In genomic region chr4:127623755-127624087, GRCh38 we compare ENCODE assay signal across 9 cellular contexts. TPM values are rescaled to one million over a fixed set of nuclear protein-coding genes. Genes with fewer than 3 reads are reported as not detected.
DNase-seq lines count a peak whose midpoint lies in the region; ATAC-seq and TF ChIP-seq lines count a peak whose summit lies in the region.
"Had no signal": no experiment of that assay in that cellular context is flagged by ENCODE, and none has a peak within 500 bp of the region (broad histone marks: within the 10 kb centered on the region; RNA-seq: fewer than 3 reads in every experiment).

No MANE protein-coding gene starts in this region.

- H3K4me1 ChIP-seq in lower lobe of right lung = peaks cover 12% of the 10 kb centered on the region
- peaks cover 0 to 6% (median 0%) of the 10 kb centered on the region in 4 donors for H3K4me1 ChIP-seq in tibial nerve

- peak overlapping the region; percentile 58 to 62 for H3K4me3 ChIP-seq in cardiac fibroblast (replicated peaks in 1 of 2; ENCODE audit: low read depth in 2 of 2, low read length in 2 of 2)
- H3K4me3 ChIP-seq in lower lobe of right lung = peak overlapping the region; percentile 66
- H3K4me3 ChIP-seq in tibial nerve = peak overlapping the region; percentile 42 to 90 (median 59)

- H3K9me3 Mint-ChIP-seq in activated T-cell treated with anti-CD3 and anti-CD28 coated beads, Interleukin-2, amount 50 U/mL, for 24 hours = peaks cover under 1% of the 10 kb centered on the region

- no peak for DNase-seq in activated T-cell treated with anti-CD3 and anti-CD28 coated beads, Interleukin-2, amount 50 U/mL, for 24 hours
- DNase-seq in activated T-cell treated with anti-CD3 and anti-CD28 coated beads for 4 hours (no peak), cardiac fibroblast (ENCODE audit: low read depth in 2 of 2) (peak; percentile 27 to 34), lower lobe of right lung (no peak), tibial nerve (ENCODE audit: low spot score in 2 of 2) (no peak), SKM-1 treated with dmso at 0.1 percent for 144 hours (lab: John Stamatoyannopoulos, UW; ENCODE audit: unreplicated experiment) (no peak), pons (ENCODE audit: low spot score) (no peak)
- DNase-seq: activated B cell treated with CpG ODN at 0.5 μM for 24 hours had no signal

- no peak overlapping the region for H3K27ac Mint-ChIP-seq in activated T-cell treated with anti-CD3 and anti-CD28 coated beads, Interleukin-2, amount 50 U/mL, for 24 hours
- H3K27ac Mint-ChIP-seq: activated B cell treated with CpG ODN at 0.5 μM for 24 hours had no signal

- no peaks in the 10 kb centered on the region for H3K36me3 Mint-ChIP-seq in activated T-cell treated with anti-CD3 and anti-CD28 coated beads, Interleukin-2, amount 50 U/mL, for 24 hours (ENCODE audit: low read depth)

- H3K27ac ChIP-seq in lower lobe of right lung (peak overlapping the region; percentile 53), tibial nerve (peak overlapping the region; percentile 48 to 89 (median 78))

- peak overlapping the region; percentile 62 for H3K4me3 Mint-ChIP-seq in activated T-cell treated with anti-CD3 and anti-CD28 coated beads, Interleukin-2, amount 50 U/mL, for 24 hours
- H3K4me3 Mint-ChIP-seq: activated B cell treated with CpG ODN at 0.5 μM for 24 hours had no signal

- H3K9me3 ChIP-seq in lower lobe of right lung (no peaks in the 10 kb centered on the region), tibial nerve (no peaks in the 10 kb centered on the region)

- ATAC-seq in lower lobe of right lung (peak in 1 of 2 donors; percentile 45), HG02852 (IDR thresholded peaks at IDR 0.05; ENCODE audit: unreplicated experiment) (no peak)

- peaks cover 6% of the 10 kb centered on the region for H3K4me1 Mint-ChIP-seq in activated T-cell treated with anti-CD3 and anti-CD28 coated beads, Interleukin-2, amount 50 U/mL, for 24 hours (ENCODE audit: low read depth)

- peaks cover 68% of the 10 kb centered on the region for H3K27me3 Mint-ChIP-seq in activated T-cell treated with anti-CD3 and anti-CD28 coated beads, Interleukin-2, amount 50 U/mL, for 24 hours

- intact Hi-C loops in lower lobe of right lung (cut with DNase I) = no loop called here

- H3K36me3 ChIP-seq in lower lobe of right lung = no peaks in the 10 kb centered on the region
- no peaks in the 10 kb centered on the region for H3K36me3 ChIP-seq in tibial nerve

- no peak for TF ChIP-seq EP300 in tibial nerve (IDR thresholded peaks at IDR 0.05)

- H3K27me3 ChIP-seq in lower lobe of right lung (ENCODE audit: low read depth) (peaks cover 23% of the 10 kb centered on the region), tibial nerve (peaks cover 0 to 31% of the 10 kb centered on the region in 2 donors)

- TF ChIP-seq POLR2A in tibial nerve (IDR thresholded peaks at IDR 0.05) = no peak

- 6 to 8% methylated on average over 8 of the region's 8 CpGs for WGBS in tibial nerve, 2 donors

- TF ChIP-seq CTCF in cardiac fibroblast (IDR thresholded peaks at IDR 0.05; ENCODE audit: low read depth, low read length) (no peak), lower lobe of right lung (IDR thresholded peaks at IDR 0.05) (no peak), tibial nerve (IDR thresholded peaks at IDR 0.05) (no peak)

RNA-seq across cellular contexts. Expression of gene INTU, which starts 9.0 kb away (rescaled TPM):
- total RNA-seq in lower lobe of right lung = 11.1 TPM
- total RNA-seq in tibial nerve = 10 to 100 TPM; 10.5 to 28.8 (median 18.0) TPM

Comparison
In these comparisons a context has a peak if more than half of its experiments do, and no peak if none do; other contexts are left out.
1. DNase-seq: peak in cardiac fibroblast (2 of 2); none in activated T-cell treated with anti-CD3 and anti-CD28 coated beads, Interleukin-2, amount 50 U/mL, for 24 hours (single experiment), activated T-cell treated with anti-CD3 and anti-CD28 coated beads for 4 hours (single experiment), lower lobe of right lung (single experiment), tibial nerve (0 of 2), SKM-1 treated with dmso at 0.1 percent for 144 hours (single experiment) and pons (single experiment).
2. Peak in every context shown above with its lines, with median percentiles within 50 percentile points of each other: H3K4me3 ChIP-seq.